ENCODE assay signal across 8 cellular contexts in the genomic region with DNA sequence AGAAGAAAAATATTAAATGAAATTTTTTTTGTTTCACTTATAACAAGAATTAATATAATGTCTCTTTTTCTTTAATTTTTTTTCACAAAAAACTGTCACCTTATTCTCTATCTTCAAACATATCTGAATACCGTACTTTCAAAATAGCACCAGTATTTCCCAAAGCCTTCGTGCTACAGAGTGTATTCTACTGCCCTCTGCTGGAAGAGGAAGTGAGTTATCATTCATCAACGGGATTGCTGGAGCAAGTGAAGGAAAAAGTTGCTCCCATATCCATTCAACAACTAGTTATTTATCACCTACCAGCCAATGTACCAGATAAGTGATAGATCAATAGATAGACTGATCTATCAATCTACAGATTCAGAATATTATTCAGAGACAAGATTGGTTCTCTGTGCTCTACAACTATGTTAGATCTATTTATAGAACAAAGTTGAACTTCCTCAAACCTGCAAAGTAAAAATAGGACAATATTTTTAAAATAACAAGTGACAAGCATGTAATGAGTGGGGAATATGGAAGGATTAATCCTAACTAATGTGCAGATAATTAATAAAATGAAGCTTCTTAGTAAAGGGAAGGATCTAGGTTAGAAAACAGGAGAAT. TPM values are rescaled to one million over a fixed set of nuclear protein-coding genes. Genes with fewer than 3 reads are reported as not detected.
A peak's percentile ranks its signal among the peaks of the same experiment; 100 is the strongest.
DNase-seq lines count a peak whose midpoint lies in the region; ATAC-seq and TF ChIP-seq lines count a peak whose summit lies in the region.

No MANE protein-coding gene starts in this region.

- POLR2A ChIA-PET in naive thymus-derived CD8-positive, alpha-beta T cell (lab: Charles Lee), result no interaction called here

- ATAC-seq in GM19395 (IDR thresholded peaks at IDR 0.05; ENCODE audit: unreplicated experiment) (peak; percentile 83), HG02571 (IDR thresholded peaks at IDR 0.05; ENCODE audit: unreplicated experiment) (no peak)
- ATAC-seq in naive thymus-derived CD8-positive, alpha-beta T cell, result no peak

- peaks cover 0 to 2% (median 0%) of the 10 kb centered on the region in 4 donors for H3K4me1 Mint-ChIP-seq in naive thymus-derived CD8-positive, alpha-beta T cell

- H3K9me3 Mint-ChIP-seq in naive thymus-derived CD8-positive, alpha-beta T cell, result peaks cover 0 to 4% (median 0%) of the 10 kb centered on the region in 9 donors

- H3K27me3 Mint-ChIP-seq in naive thymus-derived CD8-positive, alpha-beta T cell, result peaks cover 5 to 17% (median 11%) of the 10 kb centered on the region in 5 donors

- H3K27ac Mint-ChIP-seq in naive thymus-derived CD8-positive, alpha-beta T cell, result no peak overlapping the region

- H3K4me3 ChIP-seq in fibroblast of mammary gland (ENCODE audit: control insufficient read depth, low read depth, low read length), result no peak overlapping the region

- no peak overlapping the region for H3K4me3 Mint-ChIP-seq in naive thymus-derived CD8-positive, alpha-beta T cell

- TF ChIP-seq CTCF in fibroblast of mammary gland (conservative IDR thresholded peaks at IDR 0.05; ENCODE audit: control insufficient read depth, insufficient read depth, low read depth, low read length), result peak; percentile 75

- peak; percentile 34 for DNase-seq in DMS153 treated with DMSO at 0.1 percent for 48 hours (lab: John Stamatoyannopoulos, UW; ENCODE audit: unreplicated experiment)
- peak; percentile 15 for DNase-seq in HuH-7.5 (ENCODE audit: low spot score)
- DNase-seq in RPMI7951 (ENCODE audit: low read depth), result peak; percentile 21
- peak; percentile 44 for DNase-seq in fibroblast of mammary gland (ENCODE audit: low read depth)
- peak; percentile 56 for DNase-seq in renal cortical epithelial cell (ENCODE audit: low read depth)
- no peak for DNase-seq in naive thymus-derived CD8-positive, alpha-beta T cell

- no peaks in the 10 kb centered on the region for H3K36me3 Mint-ChIP-seq in naive thymus-derived CD8-positive, alpha-beta T cell

RNA-seq across cellular contexts. Expression of gene TFAP2B, which starts 26.7 kb away (rescaled TPM):
- total RNA-seq in RPMI7951 (2014; rRNA removed; shearing (Covaris generic)), result not detected in 2 replicates
- 0.35 and 8.8 TPM in 2 replicates for total RNA-seq in renal cortical epithelial cell
- not detected for total RNA-seq in naive thymus-derived CD8-positive, alpha-beta T cell
- polyA plus RNA-seq in naive thymus-derived CD8-positive, alpha-beta T cell, result not detected

Comparison
In these comparisons a context has a peak if more than half of its experiments do, and no peak if none do; other contexts are left out.
1. DNase-seq: peak in DMS153 treated with DMSO at 0.1 percent for 48 hours (single experiment), HuH-7.5 (single experiment), RPMI7951 (single experiment), fibroblast of mammary gland (single experiment) and renal cortical epithelial cell (single experiment); none in naive thymus-derived CD8-positive, alpha-beta T cell (0 of 10).